In genomic region chr4:186104114-186104894, GRCh38 we compare ENCODE assay signal across 8 cellular contexts. TPM values are rescaled to one million over a fixed set of nuclear protein-coding genes. Genes with fewer than 3 reads are reported as not detected.
A peak's percentile ranks its signal among the peaks of the same experiment; 100 is the strongest.
DNase-seq lines count a peak whose midpoint lies in the region; ATAC-seq and TF ChIP-seq lines count a peak whose summit lies in the region.

FAM149A (plus strand) TSS chr4:186104704.

- H3K79me2 ChIP-seq in ACC112 (ENCODE audit: control insufficient read depth, insufficient read depth, low read length, unreplicated experiment) = no peaks in the 10 kb centered on the region

- no peak within 1 kb of the TSS for H4K8ac ChIP-seq in mesenchymal stem cell (ENCODE audit: low read length)

- no peak for TF ChIP-seq CTCF in coronary artery (IDR thresholded peaks at IDR 0.05)

- peak; percentile 7 for DNase-seq in activated CD4-positive, CD25-positive, alpha-beta regulatory T cell treated with anti-CD3 and anti-CD28 coated beads, Interleukin-2, amount 50 U/mL, for 16 hours (ENCODE audit: low read depth, low spot score)
- DNase-seq in coronary artery (ENCODE audit: low spot score) = no peak
- no peak for DNase-seq in mesenchymal stem cell
- DNase-seq in stimulated activated CD8-positive, alpha-beta memory T cell treated with anti-CD3 and anti-CD28 coated beads, Interleukin-12 subunit alpha, Interleukin-12 subunit beta, amount 100 ng/mL, for 24 hours (ENCODE audit: extremely low read depth) = peak; percentile 24
- no peak for DNase-seq in effector CD8-positive, alpha-beta T cell (lab: John Stamatoyannopoulos, UW)

- H3K4ac ChIP-seq in mesenchymal stem cell (ENCODE audit: low read depth in 1 of 2, low read length in 2 of 2) = no peak within 1 kb of the TSS

- WGBS in mesenchymal stem cell = 34% methylated on average over 24 of the region's 58 CpGs

- no peaks in the 10 kb centered on the region for H3K79me1 ChIP-seq in mesenchymal stem cell (replicated peaks; ENCODE audit: low read length, poor library complexity, severe bottlenecking)

- H2AK5ac ChIP-seq in mesenchymal stem cell (ENCODE audit: low read length, severe bottlenecking) = no peak within 1 kb of the TSS

- H3K27me3 ChIP-seq in ACC112 (ENCODE audit: insufficient read depth, low read length) = peaks cover 53% of the 10 kb centered on the region
- H3K27me3 ChIP-seq in mesenchymal stem cell (ENCODE audit: control insufficient read depth in 1 of 2, insufficient read depth in 1 of 2, low read length in 2 of 2) = peaks cover 14 to 17% of the 10 kb centered on the region in 2 experiments

- H2AFZ ChIP-seq in ACC112 (ENCODE audit: low read length, unreplicated experiment) (peak within 1 kb of the TSS; percentile 27), mesenchymal stem cell (ENCODE audit: low read depth, low read length) (no peak within 1 kb of the TSS)

- no peaks in the 10 kb centered on the region for H3K9me3 ChIP-seq in mesenchymal stem cell (ENCODE audit: control insufficient read depth, low read length)

- no peak within 1 kb of the TSS for H2BK5ac ChIP-seq in mesenchymal stem cell (ENCODE audit: low read depth, low read length, poor library complexity, severe bottlenecking)

- H3K9ac ChIP-seq in mesenchymal stem cell (ENCODE audit: low read length) = peak within 1 kb of the TSS; percentile 19

- ATAC-seq in GM19372 (IDR thresholded peaks at IDR 0.05; ENCODE audit: low read depth, unreplicated experiment) (peak; percentile 66), HG03521 (IDR thresholded peaks at IDR 0.05; ENCODE audit: unreplicated experiment) (peak; percentile 77)

- H3K18ac ChIP-seq in mesenchymal stem cell (ENCODE audit: low read depth in 1 of 2, low read length in 2 of 2) = no peak within 1 kb of the TSS

- H3K4me3 ChIP-seq in ACC112 (ENCODE audit: low read depth, low read length) (peak within 1 kb of the TSS; percentile 72), coronary artery (peak within 1 kb of the TSS; percentile 79), mesenchymal stem cell (ENCODE audit: insufficient read depth in 1 of 2, low read depth in 1 of 2, low read length in 2 of 2) (peak within 1 kb of the TSS; percentile 47 to 63)

- no peak within 1 kb of the TSS for H3K27ac ChIP-seq in ACC112 (ENCODE audit: low read depth, low read length)
- H3K27ac ChIP-seq in coronary artery = no peak within 1 kb of the TSS
- H3K27ac ChIP-seq in mesenchymal stem cell (ENCODE audit: low read length, poor library complexity, severe bottlenecking) = no peak within 1 kb of the TSS

- no peak within 1 kb of the TSS for H3K14ac ChIP-seq in mesenchymal stem cell (ENCODE audit: low read length in 2 of 2)

- H3K23ac ChIP-seq in mesenchymal stem cell (ENCODE audit: low read length in 2 of 2) = peak within 1 kb of the TSS in 1 of 2 experiments; percentile 77

- H3K4me2 ChIP-seq in mesenchymal stem cell (ENCODE audit: low read length, poor library complexity, severe bottlenecking) = peak within 1 kb of the TSS; percentile 98

- H2BK120ac ChIP-seq in mesenchymal stem cell (ENCODE audit: low read depth, low read length) = no peak within 1 kb of the TSS

- H3K4me1 ChIP-seq in ACC112 (ENCODE audit: control insufficient read depth, insufficient read depth, low read length, unreplicated experiment) = no peaks in the 10 kb centered on the region
- H3K4me1 ChIP-seq in mesenchymal stem cell (ENCODE audit: control insufficient read depth, insufficient read depth, low read depth, low read length) = peaks cover 15% of the 10 kb centered on the region

- H2BK12ac ChIP-seq in mesenchymal stem cell (ENCODE audit: low read length in 2 of 2) = peak within 1 kb of the TSS in 1 of 2 experiments; percentile 6

- H2BK15ac ChIP-seq in mesenchymal stem cell (ENCODE audit: low read depth, poor library complexity, severe bottlenecking) = peak within 1 kb of the TSS; percentile 28

- H4K91ac ChIP-seq in mesenchymal stem cell (ENCODE audit: low read length) = no peak within 1 kb of the TSS

- H3K36me3 ChIP-seq in ACC112 (ENCODE audit: insufficient read depth, low read length) = no peaks in the 10 kb centered on the region
- no peaks in the 10 kb centered on the region for H3K36me3 ChIP-seq in mesenchymal stem cell (ENCODE audit: control insufficient read depth in 1 of 2, insufficient read depth in 2 of 2, low read depth in 1 of 2, low read length in 2 of 2)

RNA-seq across cellular contexts. Expression of gene FAM149A, which starts in this region (rescaled TPM):
- 0.93 TPM for polyA plus RNA-seq in mesenchymal stem cell (2013, experiment 1 of 2)
- 0.60 TPM for polyA plus RNA-seq in mesenchymal stem cell (2013, experiment 2 of 2)

Comparison
In these comparisons a context has a peak if more than half of its experiments do, and no peak if none do; other contexts are left out.
1. DNase-seq: peak in activated CD4-positive, CD25-positive, alpha-beta regulatory T cell treated with anti-CD3 and anti-CD28 coated beads, Interleukin-2, amount 50 U/mL, for 16 hours (single experiment) and stimulated activated CD8-positive, alpha-beta memory T cell treated with anti-CD3 and anti-CD28 coated beads, Interleukin-12 subunit alpha, Interleukin-12 subunit beta, amount 100 ng/mL, for 24 hours (single experiment); none in coronary artery (single experiment), mesenchymal stem cell (single experiment) and effector CD8-positive, alpha-beta T cell (single experiment).
2. Peak in every context shown above with its lines, with median percentiles within 50 percentile points of each other: H3K4me3 ChIP-seq.